ENCODE assay signal across 8 cellular contexts in genomic region chr3:97719156-97719821, GRCh38. TPM values are rescaled to one million over a fixed set of nuclear protein-coding genes. Genes with fewer than 3 reads are reported as not detected.
DNase-seq lines count a peak whose midpoint lies in the region; FAIRE-seq and TF ChIP-seq lines count a peak whose summit lies in the region.

No MANE protein-coding gene starts in this region.

- TF ChIP-seq CTCF in fibroblast of villous mesenchyme (IDR thresholded peaks at IDR 0.05; ENCODE audit: insufficient read depth, low read depth, low read length) (peak; percentile 97), ovary (IDR thresholded peaks at IDR 0.05) (peak; percentile 24 to 59 (median 51)), thyroid gland (IDR thresholded peaks at IDR 0.05) (peak; percentile 62 to 91 (median 68))

- no peak overlapping the region for H3K27ac ChIP-seq in ovary
- H3K27ac ChIP-seq in thyroid gland: no peak overlapping the region

- 6% methylated on average over 7 of the region's 7 CpGs for WGBS in ovary, 3 donors
- WGBS in thyroid gland, 2 donors: 3 to 4% methylated on average over 7 of the region's 7 CpGs

- intact Hi-C loops in ovary (cut with DNase I): no loop called here
- intact Hi-C loops in thyroid gland (cut with DNase I): no loop called here

- peak; percentile 62 for DNase-seq in H4 (ENCODE audit: low spot score)
- peak; percentile 66 for DNase-seq in LoVo (ENCODE audit: low spot score)
- DNase-seq in RPMI8226: peak; percentile 79
- peak; percentile 20 to 27 for DNase-seq in activated T-helper 1 cell treated with anti-CD3 and anti-CD28 coated beads, Interleukin-2, amount 50 U/mL, for 16 hours (ENCODE audit: low read depth in 1 of 2, low spot score in 1 of 2)
- peak; percentile 67 for DNase-seq in fibroblast of villous mesenchyme (ENCODE audit: low read depth)
- peak; percentile 47 to 71 (median 65) for DNase-seq in ovary
- DNase-seq in thyroid gland: peak; percentile 62 to 70

- no peak for TF ChIP-seq POLR2A in ovary (IDR thresholded peaks at IDR 0.05)
- TF ChIP-seq POLR2A in thyroid gland (IDR thresholded peaks at IDR 0.05): no peak

- no peak for TF ChIP-seq EP300 in ovary (IDR thresholded peaks at IDR 0.05)

- peak; percentile 93 for FAIRE-seq in G401.6 (lab: Jason Lieb, UNC)

- H3K9me3 ChIP-seq in ovary (no peaks in the 10 kb centered on the region), thyroid gland (no peaks in the 10 kb centered on the region)

- no peaks in the 10 kb centered on the region for H3K27me3 ChIP-seq in ovary
- H3K27me3 ChIP-seq in thyroid gland: no peaks in the 10 kb centered on the region

- H3K4me3 ChIP-seq in fibroblast of villous mesenchyme (ENCODE audit: low read depth, low read length) (no peak overlapping the region), ovary (no peak overlapping the region), thyroid gland (replicated peaks in 1 of 3) (no peak overlapping the region)

- H3K36me3 ChIP-seq in ovary (no peaks in the 10 kb centered on the region), thyroid gland (no peaks in the 10 kb centered on the region)

- H3K4me1 ChIP-seq in ovary (ENCODE audit: insufficient read depth): no peaks in the 10 kb centered on the region
- H3K4me1 ChIP-seq in thyroid gland: no peaks in the 10 kb centered on the region

RNA-seq across cellular contexts. Expression of gene ARL6, which starts 45.3 kb away (rescaled TPM):
- 7.9 and 19.1 TPM in 2 replicates for total RNA-seq in H4 (2014; rRNA removed; shearing (Covaris generic))
- total RNA-seq in fibroblast of villous mesenchyme (6.4 and 17.3 TPM in 2 replicates), ovary (10 to 100 TPM in 1 of 7 donors, 1 to 10 TPM in 6; 5.4 to 11.9 (median 7.1) TPM), thyroid gland (10 to 100 TPM in 3 of 4 donors, 1 to 10 TPM in 1; 6.9 to 15.5 (median 12.4) TPM)
- 1 to 10 TPM; 2.6 to 5.5 TPM for polyA plus RNA-seq in ovary

Comparison
In these comparisons a context has a peak if more than half of its experiments do, and no peak if none do; other contexts are left out.
1. DNase-seq: peak in every context shown above with its lines; median percentile 79 in RPMI8226; 67 in fibroblast of villous mesenchyme; 66 in LoVo; 66 in thyroid gland; 65 in ovary; 62 in H4; 24 in activated T-helper 1 cell treated with anti-CD3 and anti-CD28 coated beads, Interleukin-2, amount 50 U/mL, for 16 hours.